Comparison of ENCODE assay signal across 8 cellular contexts in genomic region chr5:154756203-154756870, GRCh38. TPM values are rescaled to one million over a fixed set of nuclear protein-coding genes. Genes with fewer than 3 reads are reported as not detected.
A peak's percentile ranks its signal among the peaks of the same experiment; 100 is the strongest.
DNase-seq lines count a peak whose midpoint lies in the region; ATAC-seq, FAIRE-seq and TF ChIP-seq lines count a peak whose summit lies in the region.

No MANE protein-coding gene starts in this region.

- H4K20me1 ChIP-seq in SK-N-SH (ENCODE audit: insufficient read depth): peaks cover 48% of the 10 kb centered on the region

- no peaks in the 10 kb centered on the region for H3K27me3 ChIP-seq in SK-N-SH (ENCODE audit: insufficient read depth)
- H3K27me3 ChIP-seq in skeletal muscle tissue (ENCODE audit: control insufficient read depth in 3 of 3, insufficient read depth in 3 of 3, low read length in 3 of 3): no peaks in the 10 kb centered on the region

- no peak for TF ChIP-seq RAD21 in SK-N-SH (IDR thresholded peaks at IDR 0.05; ENCODE audit: low read length)

- ATAC-seq in HG03460 (IDR thresholded peaks at IDR 0.05; ENCODE audit: unreplicated experiment): no peak
- ATAC-seq in HG02840 (IDR thresholded peaks at IDR 0.05; ENCODE audit: low FRiP score, unreplicated experiment): no peak

- DNase-seq in GM20000 (ENCODE audit: low spot score) (peak; percentile 51), SK-N-SH (peak; percentile 68), D721Med (ENCODE audit: insufficient read length, low spot score) (no peak)

- H2AFZ ChIP-seq in SK-N-SH (ENCODE audit: low read depth): no peak overlapping the region

- H3K79me2 ChIP-seq in SK-N-SH (ENCODE audit: insufficient read depth): peaks cover 59% of the 10 kb centered on the region

- FAIRE-seq in D721Med (lab: Jason Lieb, UNC): no peak

- TF ChIP-seq CTCF in GM20000 (IDR thresholded peaks at IDR 0.05; ENCODE audit: extremely low read depth, missing control alignments) (no peak), SK-N-SH (IDR thresholded peaks at IDR 0.05) (no peak), D721Med (IDR thresholded peaks at IDR 0.05; ENCODE audit: insufficient read depth, missing control alignments) (no peak)

- H3K4me1 ChIP-seq in SK-N-SH (ENCODE audit: control insufficient read depth in 1 of 2, insufficient read depth in 2 of 2, low read depth in 1 of 2, low read length in 1 of 2): peaks cover 21 to 31% of the 10 kb centered on the region in 2 experiments
- H3K4me1 ChIP-seq in skeletal muscle tissue (ENCODE audit: control insufficient read depth in 3 of 3, insufficient read depth in 3 of 3, low read length in 3 of 3): peaks cover 43 to 62% (median 44%) of the 10 kb centered on the region in 3 donors

- H3K36me3 ChIP-seq in SK-N-SH (replicated peaks in 1 of 2; ENCODE audit: control insufficient read depth in 1 of 2, insufficient read depth in 2 of 2, low read length in 1 of 2) (no peaks in the 10 kb centered on the region), skeletal muscle tissue (ENCODE audit: control insufficient read depth in 3 of 3, insufficient read depth in 3 of 3, low read length in 3 of 3) (no peaks in the 10 kb centered on the region)

- CTCF ChIA-PET in SK-N-SH (lab: Yijun Ruan, JAX): no interaction called here

- POLR2A ChIA-PET in SK-N-SH (lab: Yijun Ruan, JAX): no interaction called here

- peak overlapping the region; percentile 96 for H3K4me2 ChIP-seq in SK-N-SH

- H3K4me3 ChIP-seq in SK-N-SH (ENCODE audit: low read depth in 2 of 2, low read length in 1 of 2) (peak overlapping the region; percentile 94 to 95), iPS-11a (ENCODE audit: low read depth, low read length) (peak overlapping the region; percentile 91), skeletal muscle tissue (ENCODE audit: low read length in 3 of 3) (peak overlapping the region; percentile 87 to 92 (median 91))

- peak overlapping the region; percentile 93 for H3K9ac ChIP-seq in SK-N-SH
- peak overlapping the region; percentile 90 to 94 (median 93) for H3K9ac ChIP-seq in skeletal muscle tissue (ENCODE audit: low read depth in 1 of 3, low read length in 3 of 3)

- no peak for TF ChIP-seq EP300 in SK-N-SH (IDR thresholded peaks at IDR 0.05; ENCODE audit: borderline replicate concordance in 1 of 2, low read depth in 1 of 2, low read length in 1 of 2)

- no peaks in the 10 kb centered on the region for H3K9me2 ChIP-seq in SK-N-SH

- H3K27ac ChIP-seq in SK-N-SH (ENCODE audit: low read depth in 2 of 2, low read length in 1 of 2) (peak overlapping the region; percentile 67 to 92), angular gyrus (ENCODE audit: low read depth, low read length) (peak overlapping the region; percentile 70), skeletal muscle tissue (ENCODE audit: low read depth, low read length) (peak overlapping the region; percentile 94)

- no peaks in the 10 kb centered on the region for H3K9me3 ChIP-seq in SK-N-SH
- H3K9me3 ChIP-seq in skeletal muscle tissue (ENCODE audit: control insufficient read depth in 3 of 3, low read length in 3 of 3): no peaks in the 10 kb centered on the region

- WGBS in SK-N-SH (ENCODE audit: low lambda C conversion rate): 0% methylated on average over 32 of the region's 48 CpGs

- H3F3A ChIP-seq in SK-N-SH (replicated peaks; ENCODE audit: insufficient read depth): no peaks in the 10 kb centered on the region

TF ChIP-seq in SK-N-SH, 30 proteins besides CTCF, POLR2A, EP300 and RAD21:
- TF ChIP-seq CHD2 (IDR thresholded peaks at IDR 0.05; ENCODE audit: low read length, partially characterized antibody) (no peak), GABPA (IDR thresholded peaks at IDR 0.05; ENCODE audit: low read depth) (no peak), ELF1 (IDR thresholded peaks at IDR 0.05) (no peak), YY1 (IDR thresholded peaks at IDR 0.05; ENCODE audit: low read depth) (0 out of 2 replicates have a peak, but pooled peaks have one; percentile 16), NFIC (IDR thresholded peaks at IDR 0.05; ENCODE audit: borderline replicate concordance) (no peak), SIN3A (IDR thresholded peaks at IDR 0.05; ENCODE audit: borderline replicate concordance, low read depth, low read length) (peak; percentile 8; the same call in 1 of the 2 replicates)

RNA-seq across cellular contexts. Expression of gene LARP1, which starts 1.2 kb away (rescaled TPM):
- 38.5 and 57.4 TPM in 2 replicates for polyA plus RNA-seq in SK-N-SH (2012; rRNA removed)
- 46.5 and 58.5 TPM in 2 replicates for polyA plus RNA-seq in SK-N-SH (2012; cell fraction: cytosol; rRNA removed)
- polyA plus RNA-seq in SK-N-SH (2012; cell fraction: nucleus; rRNA removed): 85.9 and 98.2 TPM in 2 replicates
- 24.0 TPM for total RNA-seq in skeletal muscle tissue
